In the genomic region with DNA sequence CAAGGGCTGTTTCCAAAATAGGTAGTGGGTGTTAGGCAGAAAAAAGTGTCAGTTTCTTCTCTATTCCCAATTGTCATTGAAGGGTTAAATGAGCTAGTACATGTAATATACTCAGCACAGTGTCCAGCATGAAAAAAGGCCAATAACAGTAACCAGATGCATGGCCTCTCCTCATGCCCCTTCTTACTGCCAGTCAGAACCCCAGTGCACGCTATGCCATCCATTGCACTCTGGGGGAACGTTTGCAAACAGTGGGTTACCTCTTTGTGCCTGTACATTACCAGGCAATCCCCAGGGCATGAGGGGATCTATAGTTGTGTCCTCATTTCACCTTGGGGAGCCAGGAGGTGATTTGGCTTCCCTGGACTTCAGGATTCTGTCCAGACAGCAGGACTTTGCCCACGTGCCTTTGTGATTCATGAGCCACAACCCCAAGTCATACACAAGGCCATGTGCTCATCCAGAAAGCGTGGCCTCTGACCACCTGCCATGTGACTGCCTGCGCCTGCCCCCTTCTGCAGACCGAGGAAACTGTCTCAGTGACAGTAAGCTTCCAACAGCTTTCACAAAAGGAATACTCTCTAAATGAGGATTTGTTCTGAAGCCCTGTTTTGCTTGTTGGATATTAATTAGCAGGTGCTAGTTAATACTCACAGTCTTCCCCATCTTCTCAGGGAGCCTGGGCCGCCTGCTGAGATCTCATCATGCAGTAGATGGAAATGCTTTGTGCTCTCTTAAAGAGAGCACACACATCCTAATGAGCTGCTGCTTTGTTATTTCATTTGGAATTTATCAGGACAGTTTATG, we compare ENCODE assay signal across 1 cellular context.
TF ChIP-seq lines count a peak whose summit lies in the region.

No MANE protein-coding gene starts in this region.

TF ChIP-seq in HepG2, 621 proteins besides CTCF, POLR2A, EP300 and RAD21 (continued from another document and continues in another):
- TF ChIP-seq LCORL (IDR thresholded peaks at IDR 0.05): no peak
- TF ChIP-seq LCORL (CRISPR knock-in tag; IDR thresholded peaks at IDR 0.05): peak; percentile 79
- TF ChIP-seq ASH2L (IDR thresholded peaks at IDR 0.05; ENCODE audit: insufficient read length, low read depth, low read length): no peak
- peak; percentile 61 for TF ChIP-seq NFYC (CRISPR knock-in tag; IDR thresholded peaks at IDR 0.05)
- TF ChIP-seq, protein P1, sequence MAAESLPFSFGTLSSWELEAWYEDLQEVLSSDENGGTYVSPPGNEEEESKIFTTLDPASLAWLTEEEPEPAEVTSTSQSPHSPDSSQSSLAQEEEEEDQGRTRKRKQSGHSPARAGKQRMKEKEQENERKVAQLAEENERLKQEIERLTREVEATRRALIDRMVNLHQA (CRISPR knock-in tag; IDR thresholded peaks at IDR 0.05): no peak
- TF ChIP-seq BRCA1 (CRISPR knock-in tag; IDR thresholded peaks at IDR 0.05): peak; percentile 99
- peak; percentile 97 for TF ChIP-seq SNAPC5 (CRISPR knock-in tag; IDR thresholded peaks at IDR 0.05; ENCODE audit: borderline replicate concordance)
- TF ChIP-seq CBFB (CRISPR knock-in tag; IDR thresholded peaks at IDR 0.05): no peak
- TF ChIP-seq GABPB1 (CRISPR knock-in tag; IDR thresholded peaks at IDR 0.05): peak; percentile 63
- TF ChIP-seq, protein P2, sequence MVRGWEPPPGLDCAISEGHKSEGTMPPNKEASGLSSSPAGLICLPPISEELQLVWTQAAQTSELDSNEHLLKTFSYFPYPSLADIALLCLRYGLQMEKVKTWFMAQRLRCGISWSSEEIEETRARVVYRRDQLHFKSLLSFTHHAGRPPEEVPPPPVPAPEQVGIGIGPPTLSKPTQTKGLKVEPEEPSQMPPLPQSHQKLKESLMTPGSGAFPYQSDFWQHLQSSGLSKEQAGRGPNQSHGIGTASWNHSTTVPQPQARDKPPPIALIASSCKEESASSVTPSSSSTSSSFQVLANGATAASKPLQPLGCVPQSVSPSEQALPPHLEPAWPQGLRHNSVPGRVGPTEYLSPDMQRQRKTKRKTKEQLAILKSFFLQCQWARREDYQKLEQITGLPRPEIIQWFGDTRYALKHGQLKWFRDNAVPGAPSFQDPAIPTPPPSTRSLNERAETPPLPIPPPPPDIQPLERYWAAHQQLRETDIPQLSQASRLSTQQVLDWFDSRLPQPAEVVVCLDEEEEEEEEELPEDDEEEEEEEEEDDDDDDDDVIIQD (CRISPR knock-in tag; IDR thresholded peaks at IDR 0.05; ENCODE audit: low read depth): peak; percentile 92
- TF ChIP-seq ZNF557 (CRISPR knock-in tag; IDR thresholded peaks at IDR 0.05): peak; percentile 98
- TF ChIP-seq ZUFSP (CRISPR knock-in tag; IDR thresholded peaks at IDR 0.05; ENCODE audit: borderline replicate concordance): no peak
- no peak for TF ChIP-seq KAT2B (IDR thresholded peaks at IDR 0.05; ENCODE audit: borderline replicate concordance, low read depth, low read length)
- TF ChIP-seq SOX6 (IDR thresholded peaks at IDR 0.05): no peak
- peak; percentile 83 for TF ChIP-seq SOX6 (CRISPR knock-in tag; IDR thresholded peaks at IDR 0.05)
- TF ChIP-seq SETDB1 (CRISPR knock-in tag; IDR thresholded peaks at IDR 0.05; ENCODE audit: borderline replicate concordance): peak; percentile 75; the same call in 1 of the 2 replicates
- TF ChIP-seq ATF6 (CRISPR knock-in tag; conservative IDR thresholded peaks at IDR 0.05): 0 out of 2 replicates have a peak, but pooled peaks have one; percentile 87
- TF ChIP-seq ZNF781 (CRISPR knock-in tag; IDR thresholded peaks at IDR 0.05; ENCODE audit: borderline replicate concordance, not compliant biosample characterization): peak; percentile 98
- TF ChIP-seq CENPBD1 (CRISPR knock-in tag; IDR thresholded peaks at IDR 0.05; ENCODE audit: borderline replicate concordance, low read depth): peak; percentile 95; the same call in 1 of the 2 replicates
- peak; percentile 97 for TF ChIP-seq HIVEP1 (CRISPR knock-in tag; IDR thresholded peaks at IDR 0.05)
- TF ChIP-seq PREB (CRISPR knock-in tag; IDR thresholded peaks at IDR 0.05): 0 out of 2 replicates have a peak, but pooled peaks have one; percentile 56
- TF ChIP-seq, protein P3, sequence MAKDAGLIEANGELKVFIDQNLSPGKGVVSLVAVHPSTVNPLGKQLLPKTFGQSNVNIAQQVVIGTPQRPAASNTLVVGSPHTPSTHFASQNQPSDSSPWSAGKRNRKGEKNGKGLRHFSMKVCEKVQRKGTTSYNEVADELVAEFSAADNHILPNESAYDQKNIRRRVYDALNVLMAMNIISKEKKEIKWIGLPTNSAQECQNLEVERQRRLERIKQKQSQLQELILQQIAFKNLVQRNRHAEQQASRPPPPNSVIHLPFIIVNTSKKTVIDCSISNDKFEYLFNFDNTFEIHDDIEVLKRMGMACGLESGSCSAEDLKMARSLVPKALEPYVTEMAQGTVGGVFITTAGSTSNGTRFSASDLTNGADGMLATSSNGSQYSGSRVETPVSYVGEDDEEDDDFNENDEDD (CRISPR knock-in tag; IDR thresholded peaks at IDR 0.05; ENCODE audit: borderline replicate concordance): peak; percentile 98
- TF ChIP-seq RBAK (CRISPR knock-in tag; IDR thresholded peaks at IDR 0.05): no peak
- peak; percentile 81 for TF ChIP-seq NCOA2 (CRISPR knock-in tag; IDR thresholded peaks at IDR 0.05)
- peak; percentile 79; the same call in 1 of the 2 replicates for TF ChIP-seq PBX3 (CRISPR knock-in tag; IDR thresholded peaks at IDR 0.05; ENCODE audit: borderline replicate concordance)
- TF ChIP-seq HOXA7 (CRISPR knock-in tag; IDR thresholded peaks at IDR 0.05): 0 out of 2 replicates have a peak, but pooled peaks have one; percentile 71
- TF ChIP-seq ZNF746 (CRISPR knock-in tag; IDR thresholded peaks at IDR 0.05): peak; percentile 92
- TF ChIP-seq SYNCRIP (IDR thresholded peaks at IDR 0.05; ENCODE audit: insufficient read depth, low read depth, low read length): no peak
- TF ChIP-seq HNF1B (CRISPR knock-in tag; IDR thresholded peaks at IDR 0.05): peak; percentile 96
- no peak for TF ChIP-seq TOE1 (CRISPR knock-in tag; IDR thresholded peaks at IDR 0.05)
- TF ChIP-seq SMAD3 (CRISPR knock-in tag; IDR thresholded peaks at IDR 0.05): peak; percentile 93
- peak; percentile 96 for TF ChIP-seq DBP (CRISPR knock-in tag; IDR thresholded peaks at IDR 0.05; ENCODE audit: not compliant biosample characterization)
- TF ChIP-seq, protein P4, sequence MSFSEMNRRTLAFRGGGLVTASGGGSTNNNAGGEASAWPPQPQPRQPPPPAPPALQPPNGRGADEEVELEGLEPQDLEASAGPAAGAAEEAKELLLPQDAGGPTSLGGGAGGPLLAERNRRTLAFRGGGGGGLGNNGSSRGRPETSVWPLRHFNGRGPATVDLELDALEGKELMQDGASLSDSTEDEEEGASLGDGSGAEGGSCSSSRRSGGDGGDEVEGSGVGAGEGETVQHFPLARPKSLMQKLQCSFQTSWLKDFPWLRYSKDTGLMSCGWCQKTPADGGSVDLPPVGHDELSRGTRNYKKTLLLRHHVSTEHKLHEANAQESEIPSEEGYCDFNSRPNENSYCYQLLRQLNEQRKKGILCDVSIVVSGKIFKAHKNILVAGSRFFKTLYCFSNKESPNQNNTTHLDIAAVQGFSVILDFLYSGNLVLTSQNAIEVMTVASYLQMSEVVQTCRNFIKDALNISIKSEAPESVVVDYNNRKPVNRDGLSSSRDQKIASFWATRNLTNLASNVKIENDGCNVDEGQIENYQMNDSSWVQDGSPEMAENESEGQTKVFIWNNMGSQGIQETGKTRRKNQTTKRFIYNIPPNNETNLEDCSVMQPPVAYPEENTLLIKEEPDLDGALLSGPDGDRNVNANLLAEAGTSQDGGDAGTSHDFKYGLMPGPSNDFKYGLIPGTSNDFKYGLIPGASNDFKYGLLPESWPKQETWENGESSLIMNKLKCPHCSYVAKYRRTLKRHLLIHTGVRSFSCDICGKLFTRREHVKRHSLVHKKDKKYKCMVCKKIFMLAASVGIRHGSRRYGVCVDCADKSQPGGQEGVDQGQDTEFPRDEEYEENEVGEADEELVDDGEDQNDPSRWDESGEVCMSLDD (CRISPR knock-in tag; IDR thresholded peaks at IDR 0.05; ENCODE audit: borderline replicate concordance): peak; percentile 79; the same call in 1 of the 2 replicates
- peak; percentile 99 for TF ChIP-seq ZNF510 (CRISPR knock-in tag; IDR thresholded peaks at IDR 0.05; ENCODE audit: low read depth)
- no peak for TF ChIP-seq PHF8 (CRISPR knock-in tag; IDR thresholded peaks at IDR 0.05)
- TF ChIP-seq HDAC2 (CRISPR knock-in tag; IDR thresholded peaks at IDR 0.05): peak; percentile 68
- TF ChIP-seq, protein P5, sequence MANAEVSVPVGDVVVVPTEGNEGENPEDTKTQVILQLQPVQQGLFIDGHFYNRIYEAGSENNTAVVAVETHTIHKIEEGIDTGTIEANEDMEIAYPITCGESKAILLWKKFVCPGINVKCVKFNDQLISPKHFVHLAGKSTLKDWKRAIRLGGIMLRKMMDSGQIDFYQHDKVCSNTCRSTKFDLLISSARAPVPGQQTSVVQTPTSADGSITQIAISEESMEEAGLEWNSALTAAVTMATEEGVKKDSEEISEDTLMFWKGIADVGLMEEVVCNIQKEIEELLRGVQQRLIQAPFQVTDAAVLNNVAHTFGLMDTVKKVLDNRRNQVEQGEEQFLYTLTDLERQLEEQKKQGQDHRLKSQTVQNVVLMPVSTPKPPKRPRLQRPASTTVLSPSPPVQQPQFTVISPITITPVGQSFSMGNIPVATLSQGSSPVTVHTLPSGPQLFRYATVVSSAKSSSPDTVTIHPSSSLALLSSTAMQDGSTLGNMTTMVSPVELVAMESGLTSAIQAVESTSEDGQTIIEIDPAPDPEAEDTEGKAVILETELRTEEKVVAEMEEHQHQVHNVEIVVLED (CRISPR knock-in tag; IDR thresholded peaks at IDR 0.05; ENCODE audit: borderline replicate concordance): peak; percentile 54; the same call in 1 of the 2 replicates
- no peak for TF ChIP-seq ZNF777 (CRISPR knock-in tag; IDR thresholded peaks at IDR 0.05)
